In the genomic region with DNA sequence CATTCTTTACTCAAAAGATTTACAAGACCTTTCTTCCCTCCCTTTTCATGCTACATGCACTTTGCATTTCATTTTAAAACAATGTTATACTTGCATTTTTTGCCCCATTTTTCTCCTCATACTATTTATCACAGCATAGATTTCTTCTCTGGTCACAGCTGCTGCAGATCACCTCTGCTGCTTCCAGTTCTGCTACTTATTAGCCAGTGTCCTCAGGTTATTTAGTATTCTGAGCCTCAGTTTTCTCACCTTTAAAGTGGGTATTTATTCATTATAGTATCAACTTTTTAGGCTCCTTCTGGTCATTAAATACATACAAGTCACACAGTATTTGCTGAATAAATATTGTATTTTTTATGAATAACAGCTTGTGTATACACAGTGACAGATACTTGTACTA, we compare ENCODE assay signal across 24 cellular contexts.
"Had no signal": no experiment of that assay in that cellular context is flagged by ENCODE, and none has a peak within 500 bp of the region (broad histone marks: within the 10 kb centered on the region; RNA-seq: fewer than 3 reads in every experiment).

No MANE protein-coding gene starts in this region.

- DNase-seq: activated CD4-positive, alpha-beta T cell treated with anti-CD3 and anti-CD28 coated beads for 48 hours; activated CD8-positive, alpha-beta T cell treated with anti-CD3 and anti-CD28 coated beads, Interleukin-2, amount 10 ng/mL, durations not matched to agents 7 days and 5 days; activated naive CD4-positive, alpha-beta T cell treated with anti-CD3 and anti-CD28 coated beads, Interleukin-2, amount 10 ng/mL, durations not matched to agents 7 days and 5 days; activated naive CD8-positive, alpha-beta T cell treated with anti-CD3 and anti-CD28 coated beads, Interleukin-2, amount 50 U/mL, for 24 hours; activated T-cell treated with anti-CD3 and anti-CD28 coated beads, Interleukin-2, amount 50 U/mL, for 24 hours; cortex of kidney; effector CD4-positive, alpha-beta T cell; immature natural killer cell; left ventricle myocardium superior; mucosa of descending colon; naive thymus-derived CD4-positive, alpha-beta T cell; sigmoid colon; stimulated activated CD4-positive, alpha-beta T cell treated with anti-CD3 and anti-CD28 coated beads, Interleukin-12 subunit alpha, Interleukin-12 subunit beta, amount 100 ng/mL, for 4 hours; stimulated activated CD4-positive, alpha-beta T cell treated with anti-CD3 and anti-CD28 coated beads, Interleukin-1b, Interleukin-23, amount 100 ng/mL, for 48 hours; stimulated activated CD8-positive, alpha-beta memory T cell treated with anti-CD3 and anti-CD28 coated beads, Interleukin-4, amount 100 ng/mL, for 48 hours; stimulated activated naive CD4-positive, alpha-beta T cell; SW 1271 had no signal

- H3K9ac ChIP-seq: parathyroid adenoma had no signal

- H3K4me3 ChIP-seq: breast epithelium, gastroesophageal sphincter, heart right ventricle, mucosa of descending colon, sigmoid colon, tibial nerve, vagina had no signal

- H2AFZ ChIP-seq: parathyroid adenoma had no signal

- H3K27ac ChIP-seq: breast epithelium, gastroesophageal sphincter, parathyroid adenoma, tibial nerve, vagina had no signal

- H3K36me3 ChIP-seq: breast epithelium, gastroesophageal sphincter, heart right ventricle, sigmoid colon, tibial nerve, vagina had no signal

- H3K9me3 ChIP-seq: breast epithelium, gastroesophageal sphincter, heart right ventricle, mucosa of descending colon, sigmoid colon, tibial nerve, vagina had no signal

- ATAC-seq: activated CD8-positive, alpha-beta T cell treated with anti-CD3 and anti-CD28 coated beads, Interleukin-2, amount 10 ng/mL, durations not matched to agents 7 days and 5 days; activated naive CD8-positive, alpha-beta T cell treated with anti-CD3 and anti-CD28 coated beads, Interleukin-2, amount 50 U/mL, for 24 hours; gastroesophageal sphincter; mucosa of descending colon; naive thymus-derived CD4-positive, alpha-beta T cell had no signal

- FAIRE-seq: TTC549 had no signal

- H3K4me1 ChIP-seq: breast epithelium had no signal

- H3K27me3 ChIP-seq: breast epithelium, gastroesophageal sphincter, heart right ventricle, sigmoid colon, tibial nerve, vagina had no signal

- H3K79me2 ChIP-seq: parathyroid adenoma had no signal
